1 cellular context compared by ENCODE assay signal in genomic region chr7:4136036-4136435, GRCh38.
A peak's percentile ranks its signal among the peaks of the same experiment; 100 is the strongest.
TF ChIP-seq lines count a peak whose summit lies in the region.

No MANE protein-coding gene starts in this region.

TF ChIP-seq in GM23338, 12 proteins besides CTCF, POLR2A, EP300 and RAD21:
- peak; percentile 68 for TF ChIP-seq CREB1 (CRISPR knock-in tag; IDR thresholded peaks at IDR 0.05; ENCODE audit: low read depth)
- no peak for TF ChIP-seq ZNF331 (CRISPR knock-in tag; IDR thresholded peaks at IDR 0.05; ENCODE audit: low read depth)
- no peak for TF ChIP-seq JUNB (IDR thresholded peaks at IDR 0.05; ENCODE audit: unreplicated experiment)
TF ChIP-seq in GM23338: peak in this region for 1.
